ENCODE assay signal across 1 cellular context in the genomic region with DNA sequence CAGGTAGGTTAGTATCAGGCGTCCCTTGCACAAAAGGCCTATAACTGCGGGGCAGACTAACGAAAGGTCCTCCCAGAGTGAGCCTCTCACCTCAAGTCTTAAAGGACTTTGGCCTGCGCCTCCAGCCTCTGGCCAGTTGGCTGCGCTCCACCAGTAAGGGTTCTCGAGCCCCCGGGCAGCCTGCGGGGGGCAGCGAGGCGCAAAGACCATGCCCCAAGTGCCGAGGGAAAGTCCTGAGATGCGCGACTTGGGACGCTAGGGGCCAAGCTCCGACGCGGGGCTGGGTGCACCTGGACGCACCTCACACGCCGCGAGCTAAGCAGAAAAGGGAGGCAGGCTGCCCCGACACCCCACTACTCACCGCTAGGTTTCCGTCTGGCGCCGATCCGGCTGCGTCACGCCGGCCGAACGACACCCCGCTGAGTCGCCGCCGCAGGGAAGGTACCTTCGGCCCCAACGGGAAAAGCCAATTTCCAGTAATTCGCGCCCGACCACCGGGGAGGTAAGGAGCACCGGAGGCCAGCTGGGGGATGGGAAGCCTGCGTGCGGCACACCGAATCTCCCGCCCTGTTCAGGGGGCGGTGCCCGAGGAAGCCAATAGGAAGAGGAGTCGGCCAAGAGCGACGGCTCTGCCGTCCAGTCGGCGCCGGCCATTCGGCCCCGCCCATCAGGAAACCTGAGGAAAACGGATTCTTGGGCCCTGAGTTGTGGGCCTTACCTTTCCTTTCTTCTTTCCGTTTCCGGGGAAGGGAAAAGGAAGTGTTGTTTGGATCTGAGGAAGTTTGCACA.
A peak's percentile ranks its signal among the peaks of the same experiment; 100 is the strongest.
TF ChIP-seq lines count a peak whose summit lies in the region.

A gene (minus strand): TSS at position 532 of the 789 bp plus-strand sequence. CDS start 5,537 bp downstream, outside the sequence.

TF ChIP-seq in HepG2, 621 proteins besides CTCF, POLR2A, EP300 and RAD21 (continued from another document and continues in another):
- TF ChIP-seq, protein P1, sequence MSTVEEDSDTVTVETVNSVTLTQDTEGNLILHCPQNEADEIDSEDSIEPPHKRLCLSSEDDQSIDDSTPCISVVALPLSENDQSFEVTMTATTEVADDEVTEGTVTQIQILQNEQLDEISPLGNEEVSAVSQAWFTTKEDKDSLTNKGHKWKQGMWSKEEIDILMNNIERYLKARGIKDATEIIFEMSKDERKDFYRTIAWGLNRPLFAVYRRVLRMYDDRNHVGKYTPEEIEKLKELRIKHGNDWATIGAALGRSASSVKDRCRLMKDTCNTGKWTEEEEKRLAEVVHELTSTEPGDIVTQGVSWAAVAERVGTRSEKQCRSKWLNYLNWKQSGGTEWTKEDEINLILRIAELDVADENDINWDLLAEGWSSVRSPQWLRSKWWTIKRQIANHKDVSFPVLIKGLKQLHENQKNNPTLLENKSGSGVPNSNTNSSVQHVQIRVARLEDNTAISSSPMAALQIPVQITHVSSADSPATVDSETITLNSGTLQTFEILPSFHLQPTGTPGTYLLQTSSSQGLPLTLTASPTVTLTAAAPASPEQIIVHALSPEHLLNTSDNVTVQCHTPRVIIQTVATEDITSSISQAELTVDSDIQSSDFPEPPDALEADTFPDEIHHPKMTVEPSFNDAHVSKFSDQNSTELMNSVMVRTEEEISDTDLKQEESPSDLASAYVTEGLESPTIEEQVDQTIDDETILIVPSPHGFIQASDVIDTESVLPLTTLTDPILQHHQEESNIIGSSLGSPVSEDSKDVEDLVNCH (CRISPR knock-in tag; IDR thresholded peaks at IDR 0.05): 0 out of 2 replicates have a peak, but pooled peaks have one; percentile 32
- TF ChIP-seq ZNF326 (CRISPR knock-in tag; IDR thresholded peaks at IDR 0.05; ENCODE audit: borderline replicate concordance) (no peak), TOE1 (CRISPR knock-in tag; IDR thresholded peaks at IDR 0.05) (0 out of 2 replicates have a peak, but pooled peaks have one; percentile 31), ZNF205 (CRISPR knock-in tag; IDR thresholded peaks at IDR 0.05) (peak; percentile 31), ZFP37 (CRISPR knock-in tag; IDR thresholded peaks at IDR 0.05; ENCODE audit: borderline replicate concordance) (no peak), REPIN1 (CRISPR knock-in tag; IDR thresholded peaks at IDR 0.05; ENCODE audit: borderline replicate concordance, low read depth) (peak; percentile 88), GABPA (IDR thresholded peaks at IDR 0.05; ENCODE audit: low read depth, low read length) (peak; percentile 73), GABPA (CRISPR knock-in tag; IDR thresholded peaks at IDR 0.05; ENCODE audit: low read depth) (peak; percentile 96), ZNF432 (CRISPR knock-in tag; IDR thresholded peaks at IDR 0.05; ENCODE audit: borderline replicate concordance) (no peak), ZNF605 (CRISPR knock-in tag; IDR thresholded peaks at IDR 0.05) (peak; percentile 99), ZNF556 (CRISPR knock-in tag; IDR thresholded peaks at IDR 0.05; ENCODE audit: borderline replicate concordance) (peak; percentile 88; the same call in 1 of the 2 replicates), NPAS2 (CRISPR knock-in tag; IDR thresholded peaks at IDR 0.05; ENCODE audit: borderline replicate concordance) (no peak), AGO2 (optimal IDR thresholded peaks at IDR 0.05; ENCODE audit: low read depth, low read length) (peak; percentile 96), KLF13 (CRISPR knock-in tag; IDR thresholded peaks at IDR 0.05) (peak; percentile 89; the same call in 1 of the 2 replicates), ATF1 (CRISPR knock-in tag; IDR thresholded peaks at IDR 0.05) (no peak)
- TF ChIP-seq, protein P2, sequence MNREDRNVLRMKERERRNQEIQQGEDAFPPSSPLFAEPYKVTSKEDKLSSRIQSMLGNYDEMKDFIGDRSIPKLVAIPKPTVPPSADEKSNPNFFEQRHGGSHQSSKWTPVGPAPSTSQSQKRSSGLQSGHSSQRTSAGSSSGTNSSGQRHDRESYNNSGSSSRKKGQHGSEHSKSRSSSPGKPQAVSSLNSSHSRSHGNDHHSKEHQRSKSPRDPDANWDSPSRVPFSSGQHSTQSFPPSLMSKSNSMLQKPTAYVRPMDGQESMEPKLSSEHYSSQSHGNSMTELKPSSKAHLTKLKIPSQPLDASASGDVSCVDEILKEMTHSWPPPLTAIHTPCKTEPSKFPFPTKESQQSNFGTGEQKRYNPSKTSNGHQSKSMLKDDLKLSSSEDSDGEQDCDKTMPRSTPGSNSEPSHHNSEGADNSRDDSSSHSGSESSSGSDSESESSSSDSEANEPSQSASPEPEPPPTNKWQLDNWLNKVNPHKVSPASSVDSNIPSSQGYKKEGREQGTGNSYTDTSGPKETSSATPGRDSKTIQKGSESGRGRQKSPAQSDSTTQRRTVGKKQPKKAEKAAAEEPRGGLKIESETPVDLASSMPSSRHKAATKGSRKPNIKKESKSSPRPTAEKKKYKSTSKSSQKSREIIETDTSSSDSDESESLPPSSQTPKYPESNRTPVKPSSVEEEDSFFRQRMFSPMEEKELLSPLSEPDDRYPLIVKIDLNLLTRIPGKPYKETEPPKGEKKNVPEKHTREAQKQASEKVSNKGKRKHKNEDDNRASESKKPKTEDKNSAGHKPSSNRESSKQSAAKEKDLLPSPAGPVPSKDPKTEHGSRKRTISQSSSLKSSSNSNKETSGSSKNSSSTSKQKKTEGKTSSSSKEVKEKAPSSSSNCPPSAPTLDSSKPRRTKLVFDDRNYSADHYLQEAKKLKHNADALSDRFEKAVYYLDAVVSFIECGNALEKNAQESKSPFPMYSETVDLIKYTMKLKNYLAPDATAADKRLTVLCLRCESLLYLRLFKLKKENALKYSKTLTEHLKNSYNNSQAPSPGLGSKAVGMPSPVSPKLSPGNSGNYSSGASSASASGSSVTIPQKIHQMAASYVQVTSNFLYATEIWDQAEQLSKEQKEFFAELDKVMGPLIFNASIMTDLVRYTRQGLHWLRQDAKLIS (CRISPR knock-in tag; IDR thresholded peaks at IDR 0.05): no peak
- TF ChIP-seq, protein P3, sequence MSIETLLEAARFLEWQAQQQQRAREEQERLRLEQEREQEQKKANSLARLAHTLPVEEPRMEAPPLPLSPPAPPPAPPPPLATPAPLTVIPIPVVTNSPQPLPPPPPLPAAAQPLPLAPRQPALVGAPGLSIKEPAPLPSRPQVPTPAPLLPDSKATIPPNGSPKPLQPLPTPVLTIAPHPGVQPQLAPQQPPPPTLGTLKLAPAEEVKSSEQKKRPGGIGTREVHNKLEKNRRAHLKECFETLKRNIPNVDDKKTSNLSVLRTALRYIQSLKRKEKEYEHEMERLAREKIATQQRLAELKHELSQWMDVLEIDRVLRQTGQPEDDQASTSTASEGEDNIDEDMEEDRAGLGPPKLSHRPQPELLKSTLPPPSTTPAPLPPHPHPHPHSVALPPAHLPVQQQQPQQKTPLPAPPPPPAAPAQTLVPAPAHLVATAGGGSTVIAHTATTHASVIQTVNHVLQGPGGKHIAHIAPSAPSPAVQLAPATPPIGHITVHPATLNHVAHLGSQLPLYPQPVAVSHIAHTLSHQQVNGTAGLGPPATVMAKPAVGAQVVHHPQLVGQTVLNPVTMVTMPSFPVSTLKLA (IDR thresholded peaks at IDR 0.05): no peak
- TF ChIP-seq, protein P4, sequence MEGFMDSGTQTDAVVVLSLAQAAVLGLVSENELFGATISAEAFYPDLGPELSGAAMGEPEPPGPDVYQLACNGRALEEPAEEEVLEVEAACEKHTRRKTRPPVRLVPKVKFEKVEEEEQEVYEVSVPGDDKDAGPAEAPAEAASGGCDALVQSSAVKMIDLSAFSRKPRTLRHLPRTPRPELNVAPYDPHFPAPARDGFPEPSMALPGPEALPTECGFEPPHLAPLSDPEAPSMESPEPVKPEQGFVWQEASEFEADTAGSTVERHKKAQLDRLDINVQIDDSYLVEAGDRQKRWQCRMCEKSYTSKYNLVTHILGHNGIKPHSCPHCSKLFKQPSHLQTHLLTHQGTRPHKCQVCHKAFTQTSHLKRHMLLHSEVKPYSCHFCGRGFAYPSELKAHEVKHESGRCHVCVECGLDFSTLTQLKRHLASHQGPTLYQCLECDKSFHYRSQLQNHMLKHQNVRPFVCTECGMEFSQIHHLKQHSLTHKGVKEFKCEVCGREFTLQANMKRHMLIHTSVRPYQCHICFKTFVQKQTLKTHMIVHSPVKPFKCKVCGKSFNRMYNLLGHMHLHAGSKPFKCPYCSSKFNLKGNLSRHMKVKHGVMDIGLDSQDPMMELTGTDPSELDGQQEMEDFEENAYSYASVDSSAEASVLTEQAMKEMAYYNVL (CRISPR knock-in tag; IDR thresholded peaks at IDR 0.05; ENCODE audit: borderline replicate concordance): peak; percentile 66; the same call in 1 of the 2 replicates
- TF ChIP-seq, protein P5, sequence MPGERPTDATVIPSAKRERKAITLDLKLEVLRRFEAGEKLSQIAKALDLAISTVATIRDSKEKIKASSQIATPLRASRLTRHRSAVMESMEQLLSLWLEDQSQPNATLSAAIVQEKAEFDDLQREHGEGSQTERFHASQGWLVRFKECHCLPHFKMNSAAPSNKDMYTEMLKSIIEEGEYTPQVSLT (CRISPR knock-in tag; IDR thresholded peaks at IDR 0.05; ENCODE audit: borderline replicate concordance, low read depth): no peak; the same call in 1 of the 2 replicates
- TF ChIP-seq, protein P6, sequence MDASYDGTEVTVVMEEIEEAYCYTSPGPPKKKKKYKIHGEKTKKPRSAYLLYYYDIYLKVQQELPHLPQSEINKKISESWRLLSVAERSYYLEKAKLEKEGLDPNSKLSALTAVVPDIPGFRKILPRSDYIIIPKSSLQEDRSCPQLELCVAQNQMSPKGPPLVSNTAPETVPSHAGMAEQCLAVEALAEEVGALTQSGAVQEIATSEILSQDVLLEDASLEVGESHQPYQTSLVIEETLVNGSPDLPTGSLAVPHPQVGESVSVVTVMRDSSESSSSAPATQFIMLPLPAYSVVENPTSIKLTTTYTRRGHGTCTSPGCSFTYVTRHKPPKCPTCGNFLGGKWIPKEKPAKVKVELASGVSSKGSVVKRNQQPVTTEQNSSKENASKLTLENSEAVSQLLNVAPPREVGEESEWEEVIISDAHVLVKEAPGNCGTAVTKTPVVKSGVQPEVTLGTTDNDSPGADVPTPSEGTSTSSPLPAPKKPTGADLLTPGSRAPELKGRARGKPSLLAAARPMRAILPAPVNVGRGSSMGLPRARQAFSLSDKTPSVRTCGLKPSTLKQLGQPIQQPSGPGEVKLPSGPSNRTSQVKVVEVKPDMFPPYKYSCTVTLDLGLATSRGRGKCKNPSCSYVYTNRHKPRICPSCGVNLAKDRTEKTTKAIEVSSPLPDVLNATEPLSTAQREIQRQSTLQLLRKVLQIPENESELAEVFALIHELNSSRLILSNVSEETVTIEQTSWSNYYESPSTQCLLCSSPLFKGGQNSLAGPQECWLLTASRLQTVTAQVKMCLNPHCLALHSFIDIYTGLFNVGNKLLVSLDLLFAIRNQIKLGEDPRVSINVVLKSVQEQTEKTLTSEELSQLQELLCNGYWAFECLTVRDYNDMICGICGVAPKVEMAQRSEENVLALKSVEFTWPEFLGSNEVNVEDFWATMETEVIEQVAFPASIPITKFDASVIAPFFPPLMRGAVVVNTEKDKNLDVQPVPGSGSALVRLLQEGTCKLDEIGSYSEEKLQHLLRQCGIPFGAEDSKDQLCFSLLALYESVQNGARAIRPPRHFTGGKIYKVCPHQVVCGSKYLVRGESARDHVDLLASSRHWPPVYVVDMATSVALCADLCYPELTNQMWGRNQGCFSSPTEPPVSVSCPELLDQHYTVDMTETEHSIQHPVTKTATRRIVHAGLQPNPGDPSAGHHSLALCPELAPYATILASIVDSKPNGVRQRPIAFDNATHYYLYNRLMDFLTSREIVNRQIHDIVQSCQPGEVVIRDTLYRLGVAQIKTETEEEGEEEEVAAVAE (CRISPR knock-in tag; IDR thresholded peaks at IDR 0.05; ENCODE audit: borderline replicate concordance): peak; percentile 78; the same call in 1 of the 2 replicates
- TF ChIP-seq, protein P7, sequence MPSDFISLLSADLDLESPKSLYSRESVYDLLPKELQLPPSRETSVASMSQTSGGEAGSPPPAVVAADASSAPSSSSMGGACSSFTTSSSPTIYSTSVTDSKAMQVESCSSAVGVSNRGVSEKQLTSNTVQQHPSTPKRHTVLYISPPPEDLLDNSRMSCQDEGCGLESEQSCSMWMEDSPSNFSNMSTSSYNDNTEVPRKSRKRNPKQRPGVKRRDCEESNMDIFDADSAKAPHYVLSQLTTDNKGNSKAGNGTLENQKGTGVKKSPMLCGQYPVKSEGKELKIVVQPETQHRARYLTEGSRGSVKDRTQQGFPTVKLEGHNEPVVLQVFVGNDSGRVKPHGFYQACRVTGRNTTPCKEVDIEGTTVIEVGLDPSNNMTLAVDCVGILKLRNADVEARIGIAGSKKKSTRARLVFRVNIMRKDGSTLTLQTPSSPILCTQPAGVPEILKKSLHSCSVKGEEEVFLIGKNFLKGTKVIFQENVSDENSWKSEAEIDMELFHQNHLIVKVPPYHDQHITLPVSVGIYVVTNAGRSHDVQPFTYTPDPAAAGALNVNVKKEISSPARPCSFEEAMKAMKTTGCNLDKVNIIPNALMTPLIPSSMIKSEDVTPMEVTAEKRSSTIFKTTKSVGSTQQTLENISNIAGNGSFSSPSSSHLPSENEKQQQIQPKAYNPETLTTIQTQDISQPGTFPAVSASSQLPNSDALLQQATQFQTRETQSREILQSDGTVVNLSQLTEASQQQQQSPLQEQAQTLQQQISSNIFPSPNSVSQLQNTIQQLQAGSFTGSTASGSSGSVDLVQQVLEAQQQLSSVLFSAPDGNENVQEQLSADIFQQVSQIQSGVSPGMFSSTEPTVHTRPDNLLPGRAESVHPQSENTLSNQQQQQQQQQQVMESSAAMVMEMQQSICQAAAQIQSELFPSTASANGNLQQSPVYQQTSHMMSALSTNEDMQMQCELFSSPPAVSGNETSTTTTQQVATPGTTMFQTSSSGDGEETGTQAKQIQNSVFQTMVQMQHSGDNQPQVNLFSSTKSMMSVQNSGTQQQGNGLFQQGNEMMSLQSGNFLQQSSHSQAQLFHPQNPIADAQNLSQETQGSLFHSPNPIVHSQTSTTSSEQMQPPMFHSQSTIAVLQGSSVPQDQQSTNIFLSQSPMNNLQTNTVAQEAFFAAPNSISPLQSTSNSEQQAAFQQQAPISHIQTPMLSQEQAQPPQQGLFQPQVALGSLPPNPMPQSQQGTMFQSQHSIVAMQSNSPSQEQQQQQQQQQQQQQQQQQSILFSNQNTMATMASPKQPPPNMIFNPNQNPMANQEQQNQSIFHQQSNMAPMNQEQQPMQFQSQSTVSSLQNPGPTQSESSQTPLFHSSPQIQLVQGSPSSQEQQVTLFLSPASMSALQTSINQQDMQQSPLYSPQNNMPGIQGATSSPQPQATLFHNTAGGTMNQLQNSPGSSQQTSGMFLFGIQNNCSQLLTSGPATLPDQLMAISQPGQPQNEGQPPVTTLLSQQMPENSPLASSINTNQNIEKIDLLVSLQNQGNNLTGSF (CRISPR knock-in tag; IDR thresholded peaks at IDR 0.05): peak; percentile 86
- TF ChIP-seq, protein P8, sequence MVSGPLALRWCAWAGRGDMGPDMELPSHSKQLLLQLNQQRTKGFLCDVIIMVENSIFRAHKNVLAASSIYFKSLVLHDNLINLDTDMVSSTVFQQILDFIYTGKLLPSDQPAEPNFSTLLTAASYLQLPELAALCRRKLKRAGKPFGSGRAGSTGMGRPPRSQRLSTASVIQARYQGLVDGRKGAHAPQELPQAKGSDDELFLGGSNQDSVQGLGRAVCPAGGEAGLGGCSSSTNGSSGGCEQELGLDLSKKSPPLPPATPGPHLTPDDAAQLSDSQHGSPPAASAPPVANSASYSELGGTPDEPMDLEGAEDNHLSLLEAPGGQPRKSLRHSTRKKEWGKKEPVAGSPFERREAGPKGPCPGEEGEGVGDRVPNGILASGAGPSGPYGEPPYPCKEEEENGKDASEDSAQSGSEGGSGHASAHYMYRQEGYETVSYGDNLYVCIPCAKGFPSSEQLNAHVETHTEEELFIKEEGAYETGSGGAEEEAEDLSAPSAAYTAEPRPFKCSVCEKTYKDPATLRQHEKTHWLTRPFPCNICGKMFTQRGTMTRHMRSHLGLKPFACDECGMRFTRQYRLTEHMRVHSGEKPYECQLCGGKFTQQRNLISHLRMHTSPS (CRISPR knock-in tag; IDR thresholded peaks at IDR 0.05; ENCODE audit: low read depth): peak; percentile 84
